ENCODE assay signal across 8 cellular contexts in genomic region chr12:49188916-49189367, GRCh38. TPM values are rescaled to one million over a fixed set of nuclear protein-coding genes. Genes with fewer than 3 reads are reported as not detected.
DNase-seq lines count a peak whose midpoint lies in the region; TF ChIP-seq lines count a peak whose summit lies in the region.

Gene TUBA1A (minus strand): TSS chr12:49189080. CDS start chr12:49188979, 101 bp downstream.

- H3K9ac ChIP-seq in neural progenitor cell: peak within 1 kb of the TSS; percentile 79
- H3K9ac ChIP-seq in subcutaneous abdominal adipose tissue (ENCODE audit: low read length in 5 of 5): peak within 1 kb of the TSS in 4 of 5 donors; percentile 62 to 77 (median 70)

- H3K4me3 Mint-ChIP-seq in neural progenitor cell: peak within 1 kb of the TSS; percentile 99

- H3K36me3 ChIP-seq in H7 (replicated peaks; ENCODE audit: control insufficient read depth, insufficient read depth, low read length) (peaks cover 1% of the 10 kb centered on the region), neural progenitor cell (peaks cover 11% of the 10 kb centered on the region), subcutaneous abdominal adipose tissue (ENCODE audit: control insufficient read depth in 5 of 5, insufficient read depth in 5 of 5, low read length in 5 of 5) (peaks cover 3 to 26% (median 16%) of the 10 kb centered on the region in 5 donors)

- peaks cover 43% of the 10 kb centered on the region for H4K20me1 ChIP-seq in neural progenitor cell (ENCODE audit: low read depth)

- H3K4me2 ChIP-seq in neural progenitor cell: peak within 1 kb of the TSS; percentile 97

- peaks cover 42% of the 10 kb centered on the region for H3F3A ChIP-seq in neural progenitor cell (ENCODE audit: low read depth)

- no peak for TF ChIP-seq CTCF in foreskin fibroblast (IDR thresholded peaks at IDR 0.05; ENCODE audit: low read depth, low read length)
- TF ChIP-seq CTCF in neural progenitor cell (IDR thresholded peaks at IDR 0.05): no peak

- H3K9me3 Mint-ChIP-seq in neural progenitor cell: peaks cover 3% of the 10 kb centered on the region

- no peaks in the 10 kb centered on the region for H3K9me3 ChIP-seq in neural progenitor cell (ENCODE audit: low read depth)
- no peaks in the 10 kb centered on the region for H3K9me3 ChIP-seq in subcutaneous abdominal adipose tissue (ENCODE audit: control insufficient read depth in 5 of 5, low read length in 5 of 5)

- peaks cover 24% of the 10 kb centered on the region for H3K36me3 Mint-ChIP-seq in neural progenitor cell

- peaks cover 32% of the 10 kb centered on the region for H3K79me2 ChIP-seq in neural progenitor cell (ENCODE audit: low read depth)

- peaks cover 16% of the 10 kb centered on the region for H3K27me3 Mint-ChIP-seq in neural progenitor cell (ENCODE audit: insufficient read depth, low read depth)

- DNase-seq in ELF-1 (ENCODE audit: low read depth, low spot score): peak; percentile 99
- DNase-seq in H7: peak; percentile 94
- peak; percentile 98 for DNase-seq in M059J (ENCODE audit: low read depth)
- DNase-seq in SHP77 (lab: John Stamatoyannopoulos, UW): peak; percentile 98 to 99
- DNase-seq in activated gamma-delta T cell treated with anti-CD3 and anti-CD28 coated beads, Interleukin-2, amount 50 U/mL, for 16 hours (ENCODE audit: low read depth): peak; percentile 89
- DNase-seq in foreskin fibroblast: peak; percentile 99
- DNase-seq in neural progenitor cell (ENCODE audit: low spot score): peak; percentile 99

- H3K27ac ChIP-seq in neural progenitor cell (peak within 1 kb of the TSS; percentile 93), subcutaneous abdominal adipose tissue (ENCODE audit: low read depth, low read length) (peak within 1 kb of the TSS; percentile 89)

- H3K4me3 ChIP-seq in H7 (ENCODE audit: insufficient read depth, low read depth, low read length) (peak within 1 kb of the TSS; percentile 80), foreskin fibroblast (ENCODE audit: low read depth in 1 of 2, low read length in 2 of 2) (peak within 1 kb of the TSS; percentile 79 to 96), neural progenitor cell (peak within 1 kb of the TSS; percentile 96), subcutaneous abdominal adipose tissue (ENCODE audit: low read depth in 1 of 5, low read length in 5 of 5) (peak within 1 kb of the TSS; percentile 76 to 96 (median 90))

- H3K4me1 Mint-ChIP-seq in neural progenitor cell: peaks cover 49% of the 10 kb centered on the region

- H3K27me3 ChIP-seq in H7 (ENCODE audit: control insufficient read depth, insufficient read depth, low read length): no peaks in the 10 kb centered on the region
- no peaks in the 10 kb centered on the region for H3K27me3 ChIP-seq in neural progenitor cell
- no peaks in the 10 kb centered on the region for H3K27me3 ChIP-seq in subcutaneous abdominal adipose tissue (ENCODE audit: control insufficient read depth in 5 of 5, insufficient read depth in 4 of 5, low read length in 5 of 5)

- H3K27ac Mint-ChIP-seq in neural progenitor cell: peak within 1 kb of the TSS; percentile 100

- H2AFZ ChIP-seq in neural progenitor cell (replicated peaks): peak within 1 kb of the TSS; percentile 4

- H3K4me1 ChIP-seq in neural progenitor cell (peaks cover 26% of the 10 kb centered on the region), subcutaneous abdominal adipose tissue (ENCODE audit: control insufficient read depth in 5 of 5, insufficient read depth in 5 of 5, low read length in 5 of 5) (peaks cover 0 to 21% (median 18%) of the 10 kb centered on the region in 5 donors)

RNA-seq across cellular contexts. Expression of gene TUBA1A, which starts in this region (rescaled TPM):
- 268 and 321 TPM in 2 replicates for total RNA-seq in H7 (2014; rRNA removed; shearing (Covaris generic))
- total RNA-seq in M059J (2014; rRNA removed; shearing (Covaris generic)): 415 and 467 TPM in 2 replicates
- 1,211 and 1,863 TPM in 2 replicates for total RNA-seq in neural progenitor cell (ENCODE audit: low replicate concordance)

Comparison
In these comparisons a context has a peak if more than half of its experiments do, and no peak if none do; other contexts are left out.
1. Peak in every context shown above with its lines: DNase-seq, H3K4me3 ChIP-seq and H3K27ac ChIP-seq.